8 cellular contexts compared by ENCODE assay signal in the genomic region with DNA sequence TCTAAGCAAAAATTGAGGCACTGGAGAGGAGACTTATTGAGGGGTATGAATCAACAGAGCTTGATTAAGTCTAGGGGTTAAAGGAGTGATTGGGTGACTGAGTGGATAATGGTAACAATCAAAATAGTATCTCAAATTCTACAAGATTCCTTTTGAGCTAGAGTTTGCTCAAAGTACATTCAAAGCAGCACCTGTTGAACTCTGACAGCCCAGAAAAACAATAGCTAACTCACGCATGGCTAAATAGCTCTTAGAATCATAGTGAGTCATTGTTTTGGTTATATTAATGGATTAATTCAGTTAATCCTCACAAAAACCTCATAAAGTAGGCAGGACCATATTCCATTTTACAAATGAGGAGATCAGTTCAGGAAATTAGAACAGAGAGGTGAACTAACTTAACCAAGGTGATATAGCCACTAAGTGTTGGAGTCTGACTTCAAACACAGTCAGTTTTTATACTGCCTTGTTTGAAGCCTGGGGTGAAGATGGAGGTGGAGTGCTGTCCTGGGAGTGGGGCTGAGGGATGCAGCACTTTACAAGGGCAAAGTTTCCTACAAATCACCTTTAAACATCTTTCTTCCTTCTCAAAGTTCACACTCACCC. TPM values are rescaled to one million over a fixed set of nuclear protein-coding genes. Genes with fewer than 3 reads are reported as not detected.
DNase-seq lines count a peak whose midpoint lies in the region; ATAC-seq, FAIRE-seq and TF ChIP-seq lines count a peak whose summit lies in the region.

No MANE protein-coding gene starts in this region.

- ATAC-seq in HG03139 (IDR thresholded peaks at IDR 0.05; ENCODE audit: unreplicated experiment), result peak; percentile 34
- ATAC-seq in activated naive CD8-positive, alpha-beta T cell treated with anti-CD3 and anti-CD28 coated beads, Interleukin-2, amount 10 ng/mL, durations not matched to agents 7 days and 5 days (ENCODE audit: low read depth), result peak; percentile 64
- ATAC-seq in stimulated activated effector memory CD8-positive, alpha-beta T cell treated with anti-CD3 and anti-CD28 coated beads, Interleukin-12 subunit alpha, Interleukin-12 subunit beta, amount 100 ng/mL, for 72 hours, result peak; percentile 72

- peaks cover 26% of the 10 kb centered on the region for H3K4me1 Mint-ChIP-seq in activated naive CD8-positive, alpha-beta T cell treated with anti-CD3 and anti-CD28 coated beads, Interleukin-2, amount 10 ng/mL, durations not matched to agents 7 days and 5 days
- H3K4me1 Mint-ChIP-seq in stimulated activated effector memory CD8-positive, alpha-beta T cell treated with anti-CD3 and anti-CD28 coated beads, Interleukin-12 subunit alpha, Interleukin-12 subunit beta, amount 100 ng/mL, for 72 hours, result peaks cover 21% of the 10 kb centered on the region
- no peaks in the 10 kb centered on the region for H3K4me1 Mint-ChIP-seq in glutamatergic neuron (ENCODE audit: low read depth, unreplicated experiment)

- no peak for FAIRE-seq in GM19239 (lab: Jason Lieb, UNC)

- TF ChIP-seq CTCF in glutamatergic neuron (IDR thresholded peaks at IDR 0.05; ENCODE audit: partially characterized antibody, unreplicated experiment), result no peak

- H3K4me1 ChIP-seq in ACC112 (ENCODE audit: control insufficient read depth, insufficient read depth, low read length, unreplicated experiment), result peaks cover 20% of the 10 kb centered on the region

- H3K36me3 ChIP-seq in ACC112 (ENCODE audit: insufficient read depth, low read length), result no peaks in the 10 kb centered on the region

- DNase-seq in GM19239 (ENCODE audit: insufficient read length, low spot score) (peak; percentile 16), glutamatergic neuron (no peak), RKO (ENCODE audit: low spot score) (no peak), G401 (ENCODE audit: low spot score) (no peak)
- no peak for DNase-seq in activated naive CD8-positive, alpha-beta T cell treated with anti-CD3 and anti-CD28 coated beads, Interleukin-2, amount 10 ng/mL, durations not matched to agents 7 days and 5 days
- no peak for DNase-seq in stimulated activated effector memory CD8-positive, alpha-beta T cell treated with anti-CD3 and anti-CD28 coated beads, Interleukin-12 subunit alpha, Interleukin-12 subunit beta, amount 100 ng/mL, for 72 hours (ENCODE audit: low spot score in 2 of 2)

- H3K27me3 Mint-ChIP-seq in activated naive CD8-positive, alpha-beta T cell treated with anti-CD3 and anti-CD28 coated beads, Interleukin-2, amount 10 ng/mL, durations not matched to agents 7 days and 5 days, result no peaks in the 10 kb centered on the region
- no peaks in the 10 kb centered on the region for H3K27me3 Mint-ChIP-seq in glutamatergic neuron (ENCODE audit: unreplicated experiment)

- H3K27me3 ChIP-seq in ACC112 (ENCODE audit: insufficient read depth, low read length), result no peaks in the 10 kb centered on the region

- H3K27ac ChIP-seq in ACC112 (ENCODE audit: low read depth, low read length), result no peak overlapping the region

- peak overlapping the region; percentile 55; the same call in 1 of the 2 replicates for H3K4me3 ChIP-seq in ACC112 (ENCODE audit: low read depth, low read length)

- peaks cover 12% of the 10 kb centered on the region for H3K36me3 Mint-ChIP-seq in activated naive CD8-positive, alpha-beta T cell treated with anti-CD3 and anti-CD28 coated beads, Interleukin-2, amount 10 ng/mL, durations not matched to agents 7 days and 5 days
- H3K36me3 Mint-ChIP-seq in stimulated activated effector memory CD8-positive, alpha-beta T cell treated with anti-CD3 and anti-CD28 coated beads, Interleukin-12 subunit alpha, Interleukin-12 subunit beta, amount 100 ng/mL, for 72 hours, result no peaks in the 10 kb centered on the region
- H3K36me3 Mint-ChIP-seq in glutamatergic neuron (ENCODE audit: unreplicated experiment), result no peaks in the 10 kb centered on the region

- peaks cover 5% of the 10 kb centered on the region for H3K9me3 Mint-ChIP-seq in activated naive CD8-positive, alpha-beta T cell treated with anti-CD3 and anti-CD28 coated beads, Interleukin-2, amount 10 ng/mL, durations not matched to agents 7 days and 5 days
- H3K9me3 Mint-ChIP-seq in stimulated activated effector memory CD8-positive, alpha-beta T cell treated with anti-CD3 and anti-CD28 coated beads, Interleukin-12 subunit alpha, Interleukin-12 subunit beta, amount 100 ng/mL, for 72 hours, result no peaks in the 10 kb centered on the region
- H3K9me3 Mint-ChIP-seq in glutamatergic neuron (ENCODE audit: unreplicated experiment), result no peaks in the 10 kb centered on the region

- POLR2A ChIA-PET in activated naive CD8-positive, alpha-beta T cell treated with anti-CD3 and anti-CD28 coated beads, Interleukin-2, amount 10 ng/mL, durations not matched to agents 7 days and 5 days (lab: Charles Lee), result interaction anchor here (0.8 to 3.8 kb wide), 10 partner anchors 31 to 761 kb away, joined by 3 to 79 read pairs (median 7); a partner anchor contains a TSS

- H3K27ac Mint-ChIP-seq in activated naive CD8-positive, alpha-beta T cell treated with anti-CD3 and anti-CD28 coated beads, Interleukin-2, amount 10 ng/mL, durations not matched to agents 7 days and 5 days, result peak overlapping the region; percentile 98
- peak overlapping the region; percentile 84 for H3K27ac Mint-ChIP-seq in stimulated activated effector memory CD8-positive, alpha-beta T cell treated with anti-CD3 and anti-CD28 coated beads, Interleukin-12 subunit alpha, Interleukin-12 subunit beta, amount 100 ng/mL, for 72 hours
- no peak overlapping the region for H3K27ac Mint-ChIP-seq in glutamatergic neuron (ENCODE audit: unreplicated experiment)

- no peaks in the 10 kb centered on the region for H3K79me2 ChIP-seq in ACC112 (ENCODE audit: control insufficient read depth, insufficient read depth, low read length, unreplicated experiment)

- H3K4me3 Mint-ChIP-seq in activated naive CD8-positive, alpha-beta T cell treated with anti-CD3 and anti-CD28 coated beads, Interleukin-2, amount 10 ng/mL, durations not matched to agents 7 days and 5 days, result peak overlapping the region; percentile 88
- H3K4me3 Mint-ChIP-seq in stimulated activated effector memory CD8-positive, alpha-beta T cell treated with anti-CD3 and anti-CD28 coated beads, Interleukin-12 subunit alpha, Interleukin-12 subunit beta, amount 100 ng/mL, for 72 hours, result peak overlapping the region; percentile 49
- H3K4me3 Mint-ChIP-seq in glutamatergic neuron (ENCODE audit: unreplicated experiment), result no peak overlapping the region

- in situ Hi-C loops in G401 (cut with HindIII; ENCODE audit: low sequenced_read_pairs), result no loop called here

- H2AFZ ChIP-seq in ACC112 (ENCODE audit: low read length, unreplicated experiment), result peak overlapping the region; percentile 85

RNA-seq across cellular contexts. Expression of a gene that starts 35.9 kb away (rescaled TPM):
- total RNA-seq in activated naive CD8-positive, alpha-beta T cell treated with anti-CD3 and anti-CD28 coated beads, Interleukin-2, amount 10 ng/mL, durations not matched to agents 7 days and 5 days, result 10 to 100 TPM; 81.4 to 82.7 TPM
- total RNA-seq in glutamatergic neuron (ENCODE audit: unreplicated experiment), result 19.0 TPM
- 21.2 and 21.4 TPM in 2 replicates for total RNA-seq in G401 (2014; rRNA removed; shearing (Covaris generic))

RNA-seq across cellular contexts. Expression of a gene that starts 58.4 kb away (rescaled TPM):
- 10 to 100 TPM; 36.0 to 36.5 TPM for total RNA-seq in activated naive CD8-positive, alpha-beta T cell treated with anti-CD3 and anti-CD28 coated beads, Interleukin-2, amount 10 ng/mL, durations not matched to agents 7 days and 5 days
- 0.22 TPM for total RNA-seq in glutamatergic neuron (ENCODE audit: unreplicated experiment)
- 5.5 and 6.5 TPM in 2 replicates for total RNA-seq in G401 (2014; rRNA removed; shearing (Covaris generic))
